Comparison of ENCODE assay signal across 14 cellular contexts in genomic region chr1:11501491-11501897, GRCh38. TPM values are rescaled to one million over a fixed set of nuclear protein-coding genes. Genes with fewer than 3 reads are reported as not detected.
A peak's percentile ranks its signal among the peaks of the same experiment; 100 is the strongest.
DNase-seq lines count a peak whose midpoint lies in the region; ATAC-seq, FAIRE-seq and TF ChIP-seq lines count a peak whose summit lies in the region.
"Had no signal": no experiment of that assay in that cellular context is flagged by ENCODE, and none has a peak within 500 bp of the region (broad histone marks: within the 10 kb centered on the region; RNA-seq: fewer than 3 reads in every experiment).

No MANE protein-coding gene starts in this region.

- dilution Hi-C loops in endothelial cell of umbilical vein (cut with MboI; ENCODE audit: extremely low pct_ligation_motif_present, low sequenced_read_pairs) = no loop called here

- no peaks in the 10 kb centered on the region for H3K9me3 ChIP-seq in T-helper 17 cell (ENCODE audit: control insufficient read depth, low read length, poor library complexity, severe bottlenecking)
- H3K9me3 ChIP-seq in endothelial cell of umbilical vein (replicated peaks; ENCODE audit: control insufficient read depth, insufficient read depth, low read length) = no peaks in the 10 kb centered on the region

- no peak overlapping the region for H3K9ac ChIP-seq in endothelial cell of umbilical vein (replicated peaks; ENCODE audit: extremely low read depth, insufficient read depth, low read length)

- H3K4me3 Mint-ChIP-seq in T-helper 17 cell = no peak overlapping the region
- no peak overlapping the region for H3K4me3 Mint-ChIP-seq in natural killer cell treated with Interleukin-12 subunit alpha and Interleukin-12 subunit beta and Interleukin-15 and Interleukin-18, amount 100 ng/mL, for 72 hours
- H3K4me3 Mint-ChIP-seq: dendritic cell treated with granulocyte-macrophage colony-stimulating factor and Interleukin-4, amounts not matched to agents 40 ng/mL and 50 ng/mL, for 4 days had no signal

- H3K9me3 Mint-ChIP-seq in natural killer cell treated with Interleukin-12 subunit alpha and Interleukin-12 subunit beta and Interleukin-15 and Interleukin-18, amount 100 ng/mL, for 72 hours = peaks cover 9% of the 10 kb centered on the region

- H3K4me3 ChIP-seq in endothelial cell of umbilical vein (replicated peaks in 1 of 3; ENCODE audit: insufficient read depth in 1 of 3, low read depth in 1 of 3, low read length in 3 of 3) = no peak overlapping the region

- DNase-seq in ELF-1 (ENCODE audit: low read depth, low spot score) (peak; percentile 56), T-helper 17 cell (peak in 1 of 3 donors; percentile 24), endothelial cell of umbilical vein (ENCODE audit: low read depth, low spot score) (peak; percentile 44), EL (no peak), globus pallidus (ENCODE audit: low spot score) (no peak)
- peak; percentile 60 for DNase-seq in natural killer cell treated with Interleukin-12 subunit alpha and Interleukin-12 subunit beta and Interleukin-15 and Interleukin-18, amount 100 ng/mL, for 72 hours (ENCODE audit: low spot score)
- DNase-seq: GDM1, NCI-H345, OCI-M1 had no signal

- H3K4me1 Mint-ChIP-seq in T-helper 17 cell = peaks cover 3% of the 10 kb centered on the region
- H3K4me1 Mint-ChIP-seq in natural killer cell treated with Interleukin-12 subunit alpha and Interleukin-12 subunit beta and Interleukin-15 and Interleukin-18, amount 100 ng/mL, for 72 hours (ENCODE audit: low read depth in 2 of 2) = peaks cover 0 to 10% of the 10 kb centered on the region in 2 donors

- POLR2A ChIA-PET in endothelial cell of umbilical vein (lab: Charles Lee) = no interaction called here

- H4K20me1 ChIP-seq in endothelial cell of umbilical vein (replicated peaks; ENCODE audit: control insufficient read depth, extremely low read depth, insufficient read depth, low read length) = no peaks in the 10 kb centered on the region

- no peaks in the 10 kb centered on the region for H3K36me3 ChIP-seq in endothelial cell of umbilical vein (ENCODE audit: control insufficient read depth in 2 of 2, extremely low read depth in 1 of 2, insufficient read depth in 2 of 2, low read length in 2 of 2)

- no peaks in the 10 kb centered on the region for H3K4me1 ChIP-seq in endothelial cell of umbilical vein (ENCODE audit: control insufficient read depth, extremely low read depth, insufficient read depth, low read length)

- peaks cover 36% of the 10 kb centered on the region for H3K27me3 Mint-ChIP-seq in T-helper 17 cell
- peaks cover 17 to 32% of the 10 kb centered on the region in 2 donors for H3K27me3 Mint-ChIP-seq in natural killer cell treated with Interleukin-12 subunit alpha and Interleukin-12 subunit beta and Interleukin-15 and Interleukin-18, amount 100 ng/mL, for 72 hours

- intact Hi-C loops in endothelial cell of umbilical vein (cut with micrococcal nuclease) = no loop called here

- TF ChIP-seq POLR2A in endothelial cell of umbilical vein (IDR thresholded peaks at IDR 0.05; ENCODE audit: low read depth, low read length) = no peak

- H3K4me2 ChIP-seq in endothelial cell of umbilical vein (ENCODE audit: insufficient read depth, low read length) = no peak overlapping the region

- no TSS peak for BruUV-seq in endothelial cell of umbilical vein (replicated peaks; lab: Mats Ljungman, UMichigan)

- TF ChIP-seq CTCF in endothelial cell of umbilical vein (IDR thresholded peaks at IDR 0.05; ENCODE audit: extremely low read depth in 1 of 2, insufficient read depth in 1 of 2, low read depth in 1 of 2, low read length in 2 of 2) = no peak

- no peaks in the 10 kb centered on the region for H3K79me2 ChIP-seq in endothelial cell of umbilical vein (ENCODE audit: control insufficient read depth, insufficient read depth, low read length)

- no peaks in the 10 kb centered on the region for H3K9me1 ChIP-seq in endothelial cell of umbilical vein (replicated peaks; ENCODE audit: control insufficient read depth, extremely low read depth, insufficient read depth, low read length)

- H3K36me3 Mint-ChIP-seq in T-helper 17 cell (ENCODE audit: low read depth) = peaks cover 9% of the 10 kb centered on the region
- peaks cover 17% of the 10 kb centered on the region for H3K36me3 Mint-ChIP-seq in natural killer cell treated with Interleukin-12 subunit alpha and Interleukin-12 subunit beta and Interleukin-15 and Interleukin-18, amount 100 ng/mL, for 72 hours

- H2AFZ ChIP-seq in endothelial cell of umbilical vein (ENCODE audit: low read depth, low read length) = no peak overlapping the region

- H3K27ac Mint-ChIP-seq in T-helper 17 cell = no peak overlapping the region
- H3K27ac Mint-ChIP-seq in natural killer cell treated with Interleukin-12 subunit alpha and Interleukin-12 subunit beta and Interleukin-15 and Interleukin-18, amount 100 ng/mL, for 72 hours = no peak overlapping the region
- H3K27ac Mint-ChIP-seq: dendritic cell treated with granulocyte-macrophage colony-stimulating factor and Interleukin-4, amounts not matched to agents 40 ng/mL and 50 ng/mL, for 4 days had no signal

- FAIRE-seq in endothelial cell of umbilical vein (lab: Jason Lieb, UNC) = no peak
- FAIRE-seq: HTR-8/SVneo had no signal

- peak; percentile 90 for ATAC-seq in T-helper 17 cell
- ATAC-seq in natural killer cell treated with Interleukin-12 subunit alpha and Interleukin-12 subunit beta and Interleukin-15 and Interleukin-18, amount 100 ng/mL, for 72 hours = peak; percentile 66 to 86
- ATAC-seq in HG03135 (IDR thresholded peaks at IDR 0.05; ENCODE audit: unreplicated experiment) = no peak

- H3K27ac ChIP-seq in endothelial cell of umbilical vein (ENCODE audit: insufficient read depth, low read depth, low read length) = no peak overlapping the region
- H3K27ac ChIP-seq: C4-2B had no signal

- CTCF ChIA-PET in endothelial cell of umbilical vein (lab: Charles Lee) = no interaction called here

- H3K27me3 ChIP-seq in endothelial cell of umbilical vein (ENCODE audit: control insufficient read depth in 2 of 2, insufficient read depth in 2 of 2, low read length in 2 of 2) = no peaks in the 10 kb centered on the region

TF ChIP-seq in endothelial cell of umbilical vein, 7 proteins besides CTCF, POLR2A, EP300 and RAD21:
- no peak for TF ChIP-seq JUN (IDR thresholded peaks at IDR 0.05; ENCODE audit: borderline replicate concordance, insufficient read depth, insufficient read length, low read depth)
- TF ChIP-seq GATA2 (IDR thresholded peaks at IDR 0.05; ENCODE audit: insufficient read depth, insufficient read length, low read depth, low read length) = no peak
- no peak for TF ChIP-seq FOS (IDR thresholded peaks at IDR 0.05; ENCODE audit: borderline replicate concordance, insufficient read depth, low read length)
- TF ChIP-seq MAX (IDR thresholded peaks at IDR 0.05; ENCODE audit: insufficient read depth, insufficient read length) = no peak
- no peak for TF ChIP-seq MYC (IDR thresholded peaks at IDR 0.05; ENCODE audit: low read depth, low read length)
- TF ChIP-seq EZH2 (IDR thresholded peaks at IDR 0.05; ENCODE audit: borderline replicate concordance, low read depth, low read length, severe bottlenecking) = no peak
- no peak for TF ChIP-seq POLR2AphosphoS5 (IDR thresholded peaks at IDR 0.05; ENCODE audit: insufficient read depth, low read depth, low read length)

RNA-seq across cellular contexts. Expression of gene DISP3, which starts 22.5 kb away (rescaled TPM):
- total RNA-seq in T-helper 17 cell = 1 to 10 TPM in 1 of 2 donors, under 1 TPM in 1; 0.70 to 1.1 TPM
- 0.49 and 0.51 TPM in 2 replicates for total RNA-seq in endothelial cell of umbilical vein
- polyA plus RNA-seq in endothelial cell of umbilical vein = 0.24 and 0.26 TPM in 2 replicates
- 0.12 and 0.20 TPM in 2 replicates for polyA plus RNA-seq in endothelial cell of umbilical vein (2011; cell fraction: cytosol; rRNA removed)
- 0.29 and 0.60 TPM in 2 replicates for polyA plus RNA-seq in endothelial cell of umbilical vein (2011; cell fraction: nucleus; rRNA removed)
- polyA plus RNA-seq in endothelial cell of umbilical vein (2012) = 0.08 and 0.40 TPM in 2 replicates
- 0.19 and 0.23 TPM in 2 replicates for polyA minus RNA-seq in endothelial cell of umbilical vein
- polyA minus RNA-seq in endothelial cell of umbilical vein (2011; cell fraction: cytosol; rRNA and poly(A)+ RNA removed) = not detected
- polyA minus RNA-seq in endothelial cell of umbilical vein (2011; cell fraction: nucleus; rRNA and poly(A)+ RNA removed) = 0.24 and 0.48 TPM in 2 replicates
- 1 to 10 TPM in 1 of 2 donors, under 1 TPM in 1; 0.81 to 1.8 TPM for total RNA-seq in natural killer cell treated with Interleukin-12 subunit alpha and Interleukin-12 subunit beta and Interleukin-15 and Interleukin-18, amount 100 ng/mL, for 72 hours
- total RNA-seq: subcutaneous adipose tissue had no signal

Comparison
In these comparisons a context has a peak if more than half of its experiments do, and no peak if none do; other contexts are left out.
1. DNase-seq: peak in ELF-1 (single experiment), endothelial cell of umbilical vein (single experiment) and natural killer cell treated with Interleukin-12 subunit alpha and Interleukin-12 subunit beta and Interleukin-15 and Interleukin-18, amount 100 ng/mL, for 72 hours (single experiment); none in EL (single experiment) and globus pallidus (single experiment).